ENCODE assay signal across 12 cellular contexts in the genomic region with DNA sequence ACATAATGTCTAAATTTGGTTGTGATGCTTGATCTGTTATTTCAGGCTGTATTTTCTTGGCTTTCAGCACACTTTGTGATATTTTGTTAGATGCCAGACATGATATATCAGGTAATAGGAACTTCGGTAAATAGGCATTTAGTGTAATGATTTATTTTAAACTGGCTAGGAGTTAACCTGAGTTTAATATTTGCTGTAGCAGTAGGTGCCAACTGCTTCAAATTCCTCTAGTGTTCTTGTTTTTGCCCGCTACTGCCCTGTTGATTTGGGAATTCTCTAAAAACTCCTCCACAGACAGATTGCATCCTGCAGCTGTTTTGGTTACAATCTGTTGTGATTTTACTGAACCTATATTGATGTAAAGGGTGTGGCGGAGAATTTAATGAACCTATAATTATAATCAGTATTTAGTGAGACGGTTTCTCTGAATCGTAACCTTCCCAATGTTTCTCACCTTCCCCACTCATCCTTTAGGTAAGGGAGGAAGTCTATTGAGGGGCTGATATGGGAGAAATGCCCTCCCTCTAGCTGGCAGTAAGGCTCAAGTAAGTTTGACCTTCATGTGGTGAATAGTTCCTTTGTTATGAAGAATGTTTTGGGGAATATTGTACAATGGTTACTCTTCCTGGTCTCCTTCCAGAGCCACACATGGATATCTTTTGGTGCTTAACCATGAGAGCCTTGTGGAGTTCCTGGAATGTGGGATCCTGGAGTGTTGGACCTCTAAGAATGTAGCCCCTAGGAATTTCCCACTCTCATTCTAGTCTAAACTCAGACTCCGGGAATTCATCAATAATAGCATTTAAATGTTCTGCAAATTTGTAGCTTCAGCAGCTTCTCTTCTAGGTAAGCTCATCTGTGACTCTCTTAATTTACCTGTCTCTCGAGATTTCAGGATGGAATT.
"Had no signal": no experiment of that assay in that cellular context is flagged by ENCODE, and none has a peak within 500 bp of the region (broad histone marks: within the 10 kb centered on the region; RNA-seq: fewer than 3 reads in every experiment).

No MANE protein-coding gene starts in this region.

- H3K4me3 ChIP-seq: ascending aorta, colonic mucosa, heart left ventricle, right atrium auricular region, transverse colon had no signal

- H3K27me3 Mint-ChIP-seq: activated CD8-positive, alpha-beta T cell treated with anti-CD3 and anti-CD28 coated beads for 36 hours; activated naive CD8-positive, alpha-beta T cell treated with anti-CD3 and anti-CD28 coated beads, Interleukin-2, amount 50 U/mL, for 24 hours; naive thymus-derived CD4-positive, alpha-beta T cell had no signal

- H3K27me3 ChIP-seq: ascending aorta, colonic mucosa, heart left ventricle, right atrium auricular region, transverse colon had no signal

- H3K9me3 ChIP-seq: ascending aorta, colonic mucosa, heart left ventricle, right atrium auricular region, transverse colon had no signal

- H3K4me1 Mint-ChIP-seq: activated naive CD8-positive, alpha-beta T cell treated with anti-CD3 and anti-CD28 coated beads, Interleukin-2, amount 50 U/mL, for 24 hours; naive thymus-derived CD4-positive, alpha-beta T cell; stimulated activated effector memory CD8-positive, alpha-beta T cell treated with anti-CD3 and anti-CD28 coated beads, Interleukin-12 subunit alpha, Interleukin-12 subunit beta, amount 100 ng/mL, for 72 hours had no signal

- H3K27ac Mint-ChIP-seq: activated CD8-positive, alpha-beta T cell treated with anti-CD3 and anti-CD28 coated beads for 36 hours; activated naive CD8-positive, alpha-beta T cell treated with anti-CD3 and anti-CD28 coated beads, Interleukin-2, amount 50 U/mL, for 24 hours; naive thymus-derived CD4-positive, alpha-beta T cell; stimulated activated effector memory CD8-positive, alpha-beta T cell treated with anti-CD3 and anti-CD28 coated beads, Interleukin-12 subunit alpha, Interleukin-12 subunit beta, amount 100 ng/mL, for 72 hours had no signal

- ATAC-seq: activated CD8-positive, alpha-beta T cell treated with anti-CD3 and anti-CD28 coated beads for 36 hours; activated naive CD8-positive, alpha-beta T cell treated with anti-CD3 and anti-CD28 coated beads, Interleukin-2, amount 50 U/mL, for 24 hours; heart left ventricle; naive thymus-derived CD4-positive, alpha-beta T cell; stimulated activated effector memory CD8-positive, alpha-beta T cell treated with anti-CD3 and anti-CD28 coated beads, Interleukin-12 subunit alpha, Interleukin-12 subunit beta, amount 100 ng/mL, for 72 hours had no signal

- H3K36me3 ChIP-seq: ascending aorta, colonic mucosa, heart left ventricle, right atrium auricular region, transverse colon had no signal

- H3K36me3 Mint-ChIP-seq: naive thymus-derived CD4-positive, alpha-beta T cell; stimulated activated effector memory CD8-positive, alpha-beta T cell treated with anti-CD3 and anti-CD28 coated beads, Interleukin-12 subunit alpha, Interleukin-12 subunit beta, amount 100 ng/mL, for 72 hours had no signal

- H3K9me3 Mint-ChIP-seq: activated naive CD8-positive, alpha-beta T cell treated with anti-CD3 and anti-CD28 coated beads, Interleukin-2, amount 50 U/mL, for 24 hours had no signal

- H3K4me3 Mint-ChIP-seq: activated CD8-positive, alpha-beta T cell treated with anti-CD3 and anti-CD28 coated beads for 36 hours; activated naive CD8-positive, alpha-beta T cell treated with anti-CD3 and anti-CD28 coated beads, Interleukin-2, amount 50 U/mL, for 24 hours; naive thymus-derived CD4-positive, alpha-beta T cell; stimulated activated effector memory CD8-positive, alpha-beta T cell treated with anti-CD3 and anti-CD28 coated beads, Interleukin-12 subunit alpha, Interleukin-12 subunit beta, amount 100 ng/mL, for 72 hours had no signal

- DNase-seq: activated CD4-positive, alpha-beta T cell treated with anti-CD3 and anti-CD28 coated beads for 4 hours; activated CD8-positive, alpha-beta memory T cell treated with anti-CD3 and anti-CD28 coated beads, Interleukin-2, amount 50 U/mL, for 4 hours; activated CD8-positive, alpha-beta T cell treated with anti-CD3 and anti-CD28 coated beads for 36 hours; activated naive CD8-positive, alpha-beta T cell treated with anti-CD3 and anti-CD28 coated beads, Interleukin-2, amount 50 U/mL, for 24 hours; colonic mucosa; heart left ventricle; naive thymus-derived CD4-positive, alpha-beta T cell; small intestine; transverse colon had no signal

- H3K27ac ChIP-seq: ascending aorta, colonic mucosa, heart left ventricle, right atrium auricular region, transverse colon had no signal

- FAIRE-seq: small intestine had no signal

- H3K4me1 ChIP-seq: ascending aorta, colonic mucosa, heart left ventricle, right atrium auricular region had no signal
